Comparison of ENCODE assay signal across 8 cellular contexts in genomic region chr3:11335056-11335608, GRCh38.
DNase-seq lines count a peak whose midpoint lies in the region; ATAC-seq and TF ChIP-seq lines count a peak whose summit lies in the region.

No MANE protein-coding gene starts in this region.

- no peaks in the 10 kb centered on the region for H3K9me3 Mint-ChIP-seq in Calu3 (ENCODE audit: low read depth, unreplicated experiment)
- H3K9me3 Mint-ChIP-seq in activated T-cell treated with anti-CD3 and anti-CD28 coated beads, Interleukin-2, amount 50 U/mL, for 72 hours: no peaks in the 10 kb centered on the region

- H3K27ac Mint-ChIP-seq in Calu3 (ENCODE audit: unreplicated experiment): no peak overlapping the region
- no peak overlapping the region for H3K27ac Mint-ChIP-seq in activated T-cell treated with anti-CD3 and anti-CD28 coated beads, Interleukin-2, amount 50 U/mL, for 72 hours

- no peaks in the 10 kb centered on the region for H3K4me1 Mint-ChIP-seq in Calu3 (ENCODE audit: low read depth, unreplicated experiment)
- H3K4me1 Mint-ChIP-seq in activated T-cell treated with anti-CD3 and anti-CD28 coated beads, Interleukin-2, amount 50 U/mL, for 72 hours (ENCODE audit: low read depth): peaks cover 14% of the 10 kb centered on the region

- no peak overlapping the region for H3K27ac ChIP-seq in psoas muscle

- ATAC-seq in activated T-cell treated with anti-CD3 and anti-CD28 coated beads, Interleukin-2, amount 50 U/mL, for 72 hours (replicated peaks in 1 of 2): peak; percentile 61 to 64
- ATAC-seq in Right ventricle myocardium superior (ENCODE audit: poor library complexity): peak; percentile 79
- ATAC-seq in psoas muscle: peak; percentile 40 to 80 (median 68)
- no peak for ATAC-seq in HG03280 (IDR thresholded peaks at IDR 0.05; ENCODE audit: unreplicated experiment)
- ATAC-seq in GM21737 (IDR thresholded peaks at IDR 0.05; ENCODE audit: unreplicated experiment): no peak

- 42 to 58% (median 55%) methylated on average over 4 of the region's 4 CpGs for WGBS in psoas muscle, 3 donors

- peak; percentile 44 for DNase-seq in Calu3
- peak; percentile 14 for DNase-seq in GM19238 (ENCODE audit: insufficient read length, low spot score)
- peak; percentile 53 for DNase-seq in NCI-H2171 treated with DMSO at 0.1 percent for 48 hours (lab: John Stamatoyannopoulos, UW)
- peak; percentile 7 to 40 for DNase-seq in activated T-cell treated with anti-CD3 and anti-CD28 coated beads, Interleukin-2, amount 50 U/mL, for 72 hours
- no peak for DNase-seq in Right ventricle myocardium superior
- no peak for DNase-seq in psoas muscle

- no peaks in the 10 kb centered on the region for H3K4me1 ChIP-seq in psoas muscle

- CTCF ChIA-PET in Calu3 (lab: Charles Lee): interaction anchor here (0.7 to 2.0 kb wide), 12 partner anchors 7 to 1773 kb away, joined by 3 to 11 read pairs (median 4); no protein-coding TSS in a partner anchor

- no peaks in the 10 kb centered on the region for H3K9me3 ChIP-seq in psoas muscle

- no peaks in the 10 kb centered on the region for H3K27me3 Mint-ChIP-seq in Calu3 (ENCODE audit: unreplicated experiment)
- no peaks in the 10 kb centered on the region for H3K27me3 Mint-ChIP-seq in activated T-cell treated with anti-CD3 and anti-CD28 coated beads, Interleukin-2, amount 50 U/mL, for 72 hours (ENCODE audit: low read depth)

- no peaks in the 10 kb centered on the region for H3K27me3 ChIP-seq in psoas muscle (ENCODE audit: insufficient read depth in 3 of 3, low read length in 2 of 3)

- peaks cover 4% of the 10 kb centered on the region for H3K36me3 Mint-ChIP-seq in Calu3 (ENCODE audit: insufficient read depth, unreplicated experiment)
- peaks cover 0 to 3% of the 10 kb centered on the region in 2 donors for H3K36me3 Mint-ChIP-seq in activated T-cell treated with anti-CD3 and anti-CD28 coated beads, Interleukin-2, amount 50 U/mL, for 72 hours (ENCODE audit: insufficient read depth in 2 of 2)

- no peak overlapping the region for H3K4me3 Mint-ChIP-seq in Calu3 (ENCODE audit: low read depth, unreplicated experiment)
- no peak overlapping the region for H3K4me3 Mint-ChIP-seq in activated T-cell treated with anti-CD3 and anti-CD28 coated beads, Interleukin-2, amount 50 U/mL, for 72 hours

- no TSS peak for BruUV-seq in Calu3 (replicated peaks; lab: Mats Ljungman, UMichigan)

- no peak overlapping the region for H3K4me3 ChIP-seq in psoas muscle

- intact Hi-C loops in Calu3 (cut with micrococcal nuclease; ENCODE audit: unreplicated experiment) (loop anchor here (1.0 to 5.0 kb wide), 2 partner anchors 99 to 178 kb away; no protein-coding TSS in a partner anchor), Right ventricle myocardium superior (cut with DNase I) (loop anchor here (10.0 kb wide), 1 partner anchor 270 kb away; no protein-coding TSS in a partner anchor), psoas muscle (cut with DNase I) (loop anchor here in 1 of 2 donors (1.0 to 10.0 kb wide), 4 partner anchors 99 to 580 kb away; partner anchors contain the start of gene HRH1)

- H3K36me3 ChIP-seq in psoas muscle (ENCODE audit: insufficient read depth in 1 of 2, low read depth in 1 of 2): peaks cover 0 to 58% of the 10 kb centered on the region in 2 donors

- TF ChIP-seq CTCF in Calu3 (IDR thresholded peaks at IDR 0.05; ENCODE audit: unreplicated experiment): no peak
- TF ChIP-seq CTCF in psoas muscle (IDR thresholded peaks at IDR 0.05): peak; percentile 60

Comparison
In these comparisons a context has a peak if more than half of its experiments do, and no peak if none do; other contexts are left out.
1. DNase-seq: peak in Calu3 (single experiment), GM19238 (single experiment), NCI-H2171 treated with DMSO at 0.1 percent for 48 hours (single experiment) and activated T-cell treated with anti-CD3 and anti-CD28 coated beads, Interleukin-2, amount 50 U/mL, for 72 hours (2 of 2); none in Right ventricle myocardium superior (single experiment) and psoas muscle (0 of 2).
2. ATAC-seq: peak in activated T-cell treated with anti-CD3 and anti-CD28 coated beads, Interleukin-2, amount 50 U/mL, for 72 hours (2 of 2), Right ventricle myocardium superior (single experiment) and psoas muscle (4 of 4); none in HG03280 (single experiment) and GM21737 (single experiment).